In the genomic region with DNA sequence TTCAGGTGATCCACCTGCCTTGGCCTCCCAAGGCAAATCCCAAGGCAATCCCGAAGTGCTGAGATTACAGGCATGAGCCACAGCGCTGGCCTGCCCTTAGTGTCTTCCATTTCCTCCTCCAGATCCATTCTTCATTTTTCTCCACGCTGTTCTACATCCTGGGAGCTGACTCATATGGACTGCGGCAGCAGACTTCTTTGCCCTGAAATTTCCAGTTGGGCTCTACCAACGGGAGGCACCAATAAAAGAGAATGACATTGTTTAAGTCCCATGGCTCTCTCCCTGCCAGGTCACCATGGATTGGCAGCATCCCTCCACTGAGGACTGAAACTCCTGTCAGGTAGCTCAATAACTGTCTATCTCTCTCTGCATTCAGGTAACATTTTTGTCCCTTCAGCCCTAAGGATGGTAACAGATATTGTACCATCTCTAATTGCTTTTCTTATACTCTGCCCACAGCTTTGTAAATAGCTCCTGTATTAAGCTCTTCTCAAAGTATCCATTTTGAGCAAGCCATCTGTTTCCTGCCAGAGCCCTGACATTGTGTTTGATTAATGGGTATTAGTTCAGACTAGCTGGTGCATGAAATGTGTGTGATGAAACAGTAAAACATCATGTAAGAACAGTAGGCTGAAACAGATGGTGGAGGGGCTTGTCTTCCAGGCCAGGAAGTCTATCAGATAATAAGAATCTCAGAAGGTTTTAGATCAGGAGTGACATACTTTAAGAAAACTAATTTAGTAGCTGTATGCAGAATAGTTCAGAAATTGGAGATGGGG, we compare ENCODE assay signal across 8 cellular contexts. TPM values are rescaled to one million over a fixed set of nuclear protein-coding genes. Genes with fewer than 3 reads are reported as not detected.
DNase-seq lines count a peak whose midpoint lies in the region; ATAC-seq and TF ChIP-seq lines count a peak whose summit lies in the region.
"Had no signal": no experiment of that assay in that cellular context is flagged by ENCODE, and none has a peak within 500 bp of the region (broad histone marks: within the 10 kb centered on the region; RNA-seq: fewer than 3 reads in every experiment).

No MANE protein-coding gene starts in this region.

- no peaks in the 10 kb centered on the region for H3K9me3 Mint-ChIP-seq in brain

- peaks cover 12% of the 10 kb centered on the region for H3K27me3 Mint-ChIP-seq in brain

- H3K4me3 Mint-ChIP-seq in brain: peak overlapping the region; percentile 74 to 95 (median 77)

- intact Hi-C loops in posterior vena cava (cut with DNase I): no loop called here

- peaks cover 11% of the 10 kb centered on the region for H3K36me3 Mint-ChIP-seq in brain

- H3K4me3 ChIP-seq in HEK293 (ENCODE audit: low read depth, low read length): no peak overlapping the region

- ATAC-seq in left lobe of liver: no peak
- ATAC-seq: activated T-cell treated with anti-CD3 and anti-CD28 coated beads, Interleukin-2, amount 50 U/mL, for 72 hours had no signal

- H3K4me1 Mint-ChIP-seq in brain: peaks cover 42% of the 10 kb centered on the region

- peaks cover 15% of the 10 kb centered on the region for H3K4me1 ChIP-seq in HEK293 (ENCODE audit: control insufficient read depth, insufficient read depth, low read length)

- H3K36me3 ChIP-seq in HEK293 (ENCODE audit: control insufficient read depth in 2 of 2, insufficient read depth in 1 of 2, low read length in 2 of 2): peaks cover 0 to 5% of the 10 kb centered on the region in 2 experiments; a peak in 1 of 3 replicates

- H3K27ac ChIP-seq in HEK293 (ENCODE audit: extremely low read depth, low read depth, low read length): no peak overlapping the region

- H3K9me3 ChIP-seq in HEK293 (ENCODE audit: control insufficient read depth, insufficient read depth, low read depth, low read length): no peaks in the 10 kb centered on the region

- TF ChIP-seq CTCF in HEK293 (tag by site-specific recombination; IDR thresholded peaks at IDR 0.05) (no peak), brain (conservative IDR thresholded peaks at IDR 0.05) (no peak)

- POLR2A ChIA-PET in HEK293 (lab: Yijun Ruan, JAX): interaction anchor here (1.0 to 9.3 kb wide), 2 partner anchors 43 to 137 kb away, joined by 4 to 316 read pairs; a partner anchor contains a TSS

- peak; percentile 72 for DNase-seq in NCI-H345 treated with DMSO at 0.1 percent for 48 hours (lab: John Stamatoyannopoulos, UW; ENCODE audit: unreplicated experiment)
- peak; percentile 17 for DNase-seq in posterior vena cava (ENCODE audit: low spot score)
- DNase-seq in islet precursor cell: no peak
- DNase-seq in left lobe of liver (ENCODE audit: low spot score): no peak
- no peak for DNase-seq in activated T-cell treated with anti-CD3 and anti-CD28 coated beads for 4 hours
- DNase-seq: activated T-cell treated with anti-CD3 and anti-CD28 coated beads, Interleukin-2, amount 50 U/mL, for 72 hours had no signal

- CTCF ChIA-PET in HEK293 (lab: Yijun Ruan, JAX): interaction anchor here (0.5 to 2.4 kb wide), 9 partner anchors 16 to 136 kb away, joined by 3 to 11 read pairs (median 4); no protein-coding TSS in a partner anchor

- peak overlapping the region; percentile 70 to 96 (median 88) for H3K27ac Mint-ChIP-seq in brain
- H3K27ac Mint-ChIP-seq: activated T-cell treated with anti-CD3 and anti-CD28 coated beads, Interleukin-2, amount 50 U/mL, for 72 hours had no signal

TF ChIP-seq in HEK293, 187 proteins besides CTCF, POLR2A, EP300 and RAD21 (continues in another document):
- TF ChIP-seq, protein P1, sequence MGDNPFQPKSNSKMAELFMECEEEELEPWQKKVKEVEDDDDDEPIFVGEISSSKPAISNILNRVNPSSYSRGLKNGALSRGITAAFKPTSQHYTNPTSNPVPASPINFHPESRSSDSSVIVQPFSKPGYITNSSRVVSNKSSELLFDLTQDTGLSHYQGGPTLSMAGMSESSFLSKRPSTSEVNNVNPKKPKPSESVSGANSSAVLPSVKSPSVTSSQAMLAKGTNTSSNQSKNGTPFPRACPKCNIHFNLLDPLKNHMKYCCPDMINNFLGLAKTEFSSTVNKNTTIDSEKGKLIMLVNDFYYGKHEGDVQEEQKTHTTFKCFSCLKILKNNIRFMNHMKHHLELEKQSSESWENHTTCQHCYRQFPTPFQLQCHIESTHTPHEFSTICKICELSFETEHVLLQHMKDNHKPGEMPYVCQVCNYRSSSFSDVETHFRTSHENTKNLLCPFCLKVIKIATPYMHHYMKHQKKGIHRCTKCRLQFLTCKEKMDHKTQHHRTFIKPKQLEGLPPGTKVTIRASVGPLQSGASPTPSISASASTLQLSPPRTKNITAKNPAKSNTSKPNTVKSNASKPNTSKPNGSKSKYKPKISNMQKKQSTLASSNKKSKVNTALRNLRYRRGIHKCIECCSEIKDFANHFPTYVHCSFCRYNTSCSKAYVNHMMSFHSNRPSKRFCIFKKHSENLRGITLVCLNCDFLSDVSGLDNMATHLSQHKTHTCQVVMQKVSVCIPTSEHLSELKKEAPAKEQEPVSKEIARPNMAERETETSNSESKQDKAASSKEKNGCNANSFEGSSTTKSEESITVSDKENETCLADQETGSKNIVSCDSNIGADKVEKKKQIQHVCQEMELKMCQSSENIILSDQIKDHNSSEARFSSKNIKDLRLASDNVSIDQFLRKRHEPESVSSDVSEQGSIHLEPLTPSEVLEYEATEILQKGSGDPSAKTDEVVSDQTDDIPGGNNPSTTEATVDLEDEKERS (tag by site-specific recombination; IDR thresholded peaks at IDR 0.05): no peak
- peak; percentile 57 for TF ChIP-seq ZBTB17 (tag by site-specific recombination; IDR thresholded peaks at IDR 0.05)
- TF ChIP-seq, protein P2, sequence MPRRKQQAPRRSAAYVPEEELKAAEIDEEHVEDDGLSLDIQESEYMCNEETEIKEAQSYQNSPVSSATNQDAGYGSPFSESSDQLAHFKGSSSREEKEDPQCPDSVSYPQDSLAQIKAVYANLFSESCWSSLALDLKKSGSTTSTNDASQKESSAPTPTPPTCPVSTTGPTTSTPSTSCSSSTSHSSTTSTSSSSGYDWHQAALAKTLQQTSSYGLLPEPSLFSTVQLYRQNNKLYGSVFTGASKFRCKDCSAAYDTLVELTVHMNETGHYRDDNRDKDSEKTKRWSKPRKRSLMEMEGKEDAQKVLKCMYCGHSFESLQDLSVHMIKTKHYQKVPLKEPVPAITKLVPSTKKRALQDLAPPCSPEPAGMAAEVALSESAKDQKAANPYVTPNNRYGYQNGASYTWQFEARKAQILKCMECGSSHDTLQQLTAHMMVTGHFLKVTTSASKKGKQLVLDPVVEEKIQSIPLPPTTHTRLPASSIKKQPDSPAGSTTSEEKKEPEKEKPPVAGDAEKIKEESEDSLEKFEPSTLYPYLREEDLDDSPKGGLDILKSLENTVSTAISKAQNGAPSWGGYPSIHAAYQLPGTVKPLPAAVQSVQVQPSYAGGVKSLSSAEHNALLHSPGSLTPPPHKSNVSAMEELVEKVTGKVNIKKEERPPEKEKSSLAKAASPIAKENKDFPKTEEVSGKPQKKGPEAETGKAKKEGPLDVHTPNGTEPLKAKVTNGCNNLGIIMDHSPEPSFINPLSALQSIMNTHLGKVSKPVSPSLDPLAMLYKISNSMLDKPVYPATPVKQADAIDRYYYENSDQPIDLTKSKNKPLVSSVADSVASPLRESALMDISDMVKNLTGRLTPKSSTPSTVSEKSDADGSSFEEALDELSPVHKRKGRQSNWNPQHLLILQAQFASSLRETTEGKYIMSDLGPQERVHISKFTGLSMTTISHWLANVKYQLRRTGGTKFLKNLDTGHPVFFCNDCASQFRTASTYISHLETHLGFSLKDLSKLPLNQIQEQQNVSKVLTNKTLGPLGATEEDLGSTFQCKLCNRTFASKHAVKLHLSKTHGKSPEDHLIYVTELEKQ (tag by site-specific recombination; IDR thresholded peaks at IDR 0.05; ENCODE audit: borderline replicate concordance): peak; percentile 39; the same call in 1 of the 2 replicates
- peak; percentile 62 for TF ChIP-seq OSR2 (tag by site-specific recombination; IDR thresholded peaks at IDR 0.05)
- TF ChIP-seq ZNF335 (tag by site-specific recombination; conservative IDR thresholded peaks at IDR 0.05): peak; percentile 22; the same call in 1 of the 2 replicates
- TF ChIP-seq ZNF514 (tag by site-specific recombination; IDR thresholded peaks at IDR 0.05): no peak
- 0 out of 2 replicates have a peak, but pooled peaks have one; percentile 7 for TF ChIP-seq ZEB2 (tag by site-specific recombination; IDR thresholded peaks at IDR 0.05)
- TF ChIP-seq ZIC2 (tag by site-specific recombination; IDR thresholded peaks at IDR 0.05): no peak
- no peak for TF ChIP-seq KLF10 (tag by site-specific recombination; IDR thresholded peaks at IDR 0.05)
- 0 out of 2 replicates have a peak, but pooled peaks have one; percentile 25 for TF ChIP-seq MEIS1 (CRISPR knock-in tag; IDR thresholded peaks at IDR 0.05; ENCODE audit: borderline replicate concordance)
- TF ChIP-seq SP7 (tag by site-specific recombination; IDR thresholded peaks at IDR 0.05): peak; percentile 77
- TF ChIP-seq, protein P3, sequence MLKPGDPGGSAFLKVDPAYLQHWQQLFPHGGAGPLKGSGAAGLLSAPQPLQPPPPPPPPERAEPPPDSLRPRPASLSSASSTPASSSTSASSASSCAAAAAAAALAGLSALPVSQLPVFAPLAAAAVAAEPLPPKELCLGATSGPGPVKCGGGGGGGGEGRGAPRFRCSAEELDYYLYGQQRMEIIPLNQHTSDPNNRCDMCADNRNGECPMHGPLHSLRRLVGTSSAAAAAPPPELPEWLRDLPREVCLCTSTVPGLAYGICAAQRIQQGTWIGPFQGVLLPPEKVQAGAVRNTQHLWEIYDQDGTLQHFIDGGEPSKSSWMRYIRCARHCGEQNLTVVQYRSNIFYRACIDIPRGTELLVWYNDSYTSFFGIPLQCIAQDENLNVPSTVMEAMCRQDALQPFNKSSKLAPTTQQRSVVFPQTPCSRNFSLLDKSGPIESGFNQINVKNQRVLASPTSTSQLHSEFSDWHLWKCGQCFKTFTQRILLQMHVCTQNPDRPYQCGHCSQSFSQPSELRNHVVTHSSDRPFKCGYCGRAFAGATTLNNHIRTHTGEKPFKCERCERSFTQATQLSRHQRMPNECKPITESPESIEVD (tag by site-specific recombination; IDR thresholded peaks at IDR 0.05): 0 out of 2 replicates have a peak, but pooled peaks have one; percentile 25

RNA-seq across cellular contexts. Expression of a gene that starts 3.6 kb away (rescaled TPM):
- polyA plus RNA-seq in brain (ENCODE audit: insufficient read depth, low read depth, low replicate concordance): 40.8 TPM
- total RNA-seq in posterior vena cava (10 to 100 TPM; 13.9 to 16.2 TPM), left lobe of liver (6.6 TPM)

RNA-seq across cellular contexts. Expression of a gene that starts 19.9 kb away (rescaled TPM):
- 2.0 TPM for polyA plus RNA-seq in brain (ENCODE audit: insufficient read depth, low read depth, low replicate concordance)
- total RNA-seq in posterior vena cava (1 to 10 TPM in 1 of 2 donors, under 1 TPM in 1; 1.00 to 2.2 TPM), left lobe of liver (not detected)

RNA-seq across cellular contexts. Expression of a gene that starts 39.5 kb away (rescaled TPM):
- 17.9 TPM for polyA plus RNA-seq in brain (ENCODE audit: insufficient read depth, low read depth, low replicate concordance)
- total RNA-seq in posterior vena cava (10 to 100 TPM; 16.9 to 18.5 TPM), left lobe of liver (5.4 TPM)

Comparison
In these comparisons a context has a peak if more than half of its experiments do, and no peak if none do; other contexts are left out.
1. DNase-seq: peak in NCI-H345 treated with DMSO at 0.1 percent for 48 hours (single experiment) and posterior vena cava (single experiment); none in islet precursor cell (single experiment), left lobe of liver (single experiment) and activated T-cell treated with anti-CD3 and anti-CD28 coated beads for 4 hours (single experiment).